In genomic region chr16:31276600-31276999, GRCh38 we compare ENCODE assay signal across 32 cellular contexts. TPM values are rescaled to one million over a fixed set of nuclear protein-coding genes. Genes with fewer than 3 reads are reported as not detected.
"Had no signal": no experiment of that assay in that cellular context is flagged by ENCODE, and none has a peak within 500 bp of the region (broad histone marks: within the 10 kb centered on the region; RNA-seq: fewer than 3 reads in every experiment).

No MANE protein-coding gene starts in this region.

- H3K9me3 ChIP-seq: ovary, right atrium auricular region, right lobe of liver, suprapubic skin, thoracic aorta, vagina had no signal

- DNase-seq: heart left ventricle; hypothalamus; islet precursor cell; left ventricle myocardium inferior; mesendoderm; naive B cell; occipital lobe; ovary; right lobe of liver; stimulated activated CD4-positive, alpha-beta T cell treated with anti-CD3 and anti-CD28 coated beads, Interleukin-4, amount 100 ng/mL, for 24 hours; stimulated activated naive CD4-positive, alpha-beta T cell; tibial artery; trophoblast cell had no signal

- H3K4me3 ChIP-seq: heart left ventricle, left ventricle myocardium inferior, lung, neural progenitor cell, ovary, right atrium auricular region, right lobe of liver, suprapubic skin, thoracic aorta, tibial artery, vagina had no signal

- H3K36me3 Mint-ChIP-seq: mesothelial cell of epicardium, neural progenitor cell had no signal

- H3K4me2 ChIP-seq: neural progenitor cell had no signal

- H3K27ac Mint-ChIP-seq: mesothelial cell of epicardium; naive B cell; nephron; neural progenitor cell; progenitor cell of endocrine pancreas; stimulated activated effector memory CD8-positive, alpha-beta T cell treated with anti-CD3 and anti-CD28 coated beads, Interleukin-12 subunit alpha, Interleukin-12 subunit beta, amount 100 ng/mL, for 72 hours; stimulated activated naive CD8-positive, alpha-beta T cell treated with anti-CD3 and anti-CD28 coated beads, Interleukin-15, Interleukin-2, amounts not matched to agents 100 ng/mL and 50 ng/mL, for 24 hours had no signal

- H3K27me3 ChIP-seq: neural progenitor cell, neutrophil, ovary, right atrium auricular region, right lobe of liver, suprapubic skin, vagina had no signal

- H3K9me3 Mint-ChIP-seq: stimulated activated effector memory CD8-positive, alpha-beta T cell treated with anti-CD3 and anti-CD28 coated beads, Interleukin-12 subunit alpha, Interleukin-12 subunit beta, amount 100 ng/mL, for 72 hours; stimulated activated naive CD8-positive, alpha-beta T cell treated with anti-CD3 and anti-CD28 coated beads, Interleukin-15, Interleukin-2, amounts not matched to agents 100 ng/mL and 50 ng/mL, for 24 hours had no signal

- H3K27ac ChIP-seq: heart left ventricle, left ventricle myocardium inferior, neural progenitor cell, ovary, right atrium auricular region, right lobe of liver, suprapubic skin, thoracic aorta, tibial artery, vagina had no signal

- H3K36me3 ChIP-seq: left ventricle myocardium inferior, neural progenitor cell, ovary, right atrium auricular region, right lobe of liver, suprapubic skin, thoracic aorta, tibial artery, vagina had no signal

- H3K27me3 Mint-ChIP-seq: stimulated activated naive CD8-positive, alpha-beta T cell treated with anti-CD3 and anti-CD28 coated beads, Interleukin-15, Interleukin-2, amounts not matched to agents 100 ng/mL and 50 ng/mL, for 24 hours had no signal

- H3K9ac ChIP-seq: neural progenitor cell had no signal

- ATAC-seq: heart left ventricle; right lobe of liver; stimulated activated effector memory CD8-positive, alpha-beta T cell treated with anti-CD3 and anti-CD28 coated beads, Interleukin-12 subunit alpha, Interleukin-12 subunit beta, amount 100 ng/mL, for 72 hours had no signal

- H3K4me1 Mint-ChIP-seq: mesothelial cell of epicardium, naive B cell, nephron, neural progenitor cell had no signal

- H3K4me1 ChIP-seq: heart left ventricle, left ventricle myocardium inferior, neural progenitor cell, right atrium auricular region, right lobe of liver, tibial artery, vagina had no signal

- H2AFZ ChIP-seq: neural progenitor cell had no signal

- H3K4me3 Mint-ChIP-seq: mesothelial cell of epicardium; naive B cell; nephron; neural progenitor cell; stimulated activated effector memory CD8-positive, alpha-beta T cell treated with anti-CD3 and anti-CD28 coated beads, Interleukin-12 subunit alpha, Interleukin-12 subunit beta, amount 100 ng/mL, for 72 hours; stimulated activated naive CD8-positive, alpha-beta T cell treated with anti-CD3 and anti-CD28 coated beads, Interleukin-15, Interleukin-2, amounts not matched to agents 100 ng/mL and 50 ng/mL, for 24 hours had no signal

RNA-seq across cellular contexts. Expression of gene ITGAM, which starts 16.8 kb away (rescaled TPM):
- total RNA-seq: progenitor cell of endocrine pancreas, pulmonary artery endothelial cell had no signal

RNA-seq across cellular contexts. Expression of gene PYDC1, which starts 59.7 kb away (rescaled TPM):
- total RNA-seq: heart left ventricle, kidney epithelial cell, left ventricle myocardium inferior, lung, mesothelial cell of epicardium, mononuclear cell, ovary, progenitor cell of endocrine pancreas, pulmonary artery endothelial cell, renal cortical epithelial cell, right atrium auricular region, right lobe of liver, skeletal muscle tissue, subcutaneous adipose tissue, thoracic aorta, urinary bladder, vagina had no signal
- polyA plus RNA-seq: heart left ventricle, lung, ovary, urinary bladder had no signal
